In genomic region chr6:135182993-135183531, GRCh38 we compare ENCODE assay signal across 8 cellular contexts. TPM values are rescaled to one million over a fixed set of nuclear protein-coding genes. Genes with fewer than 3 reads are reported as not detected.
DNase-seq lines count a peak whose midpoint lies in the region; ATAC-seq and TF ChIP-seq lines count a peak whose summit lies in the region.

No MANE protein-coding gene starts in this region.

- no peak overlapping the region for H3K14ac ChIP-seq in IMR-90 (replicated peaks; ENCODE audit: low read depth, low read length)

- dilution Hi-C loops in IMR-90 (cut with HindIII; ENCODE audit: low sequenced_read_pairs, unreplicated experiment), result no loop called here

- no peaks in the 10 kb centered on the region for H3K9me3 Mint-ChIP-seq in MCF 10A (ENCODE audit: unreplicated experiment)

- no peaks in the 10 kb centered on the region for H3K9me1 ChIP-seq in IMR-90 (ENCODE audit: insufficient read depth, low read length)

- H3K4me1 ChIP-seq in IMR-90 (ENCODE audit: control insufficient read depth, insufficient read depth, low read length) (peaks cover 4% of the 10 kb centered on the region; the same call in 1 of the 2 replicates), lung (ENCODE audit: control insufficient read depth in 2 of 2, insufficient read depth in 2 of 2, low read length in 2 of 2) (peaks cover 3 to 9% of the 10 kb centered on the region in 2 donors)

- H4K5ac ChIP-seq in IMR-90 (ENCODE audit: low read depth, low read length), result no peak overlapping the region

- H3K27ac Mint-ChIP-seq in MCF 10A (ENCODE audit: low read depth, unreplicated experiment), result no peak overlapping the region

- H2AK5ac ChIP-seq in IMR-90 (ENCODE audit: low read depth, low read length), result no peak overlapping the region

- H2AFZ ChIP-seq in IMR-90 (replicated peaks; ENCODE audit: low read length, poor library complexity), result peak overlapping the region; percentile 94

- H3K4me3 ChIP-seq in IMR-90 (ENCODE audit: insufficient read depth, low read depth, low read length) (no peak overlapping the region), lung (no peak overlapping the region)

- peak overlapping the region; percentile 69 for H3K4me3 Mint-ChIP-seq in MCF 10A (ENCODE audit: unreplicated experiment)

- peaks cover 10% of the 10 kb centered on the region for H3K4me1 Mint-ChIP-seq in MCF 10A (ENCODE audit: insufficient read depth, unreplicated experiment)

- no peaks in the 10 kb centered on the region for H3K27me3 Mint-ChIP-seq in MCF 10A (ENCODE audit: insufficient read depth, unreplicated experiment)

- no peak overlapping the region; the same call in 1 of the 2 replicates for H3K23ac ChIP-seq in IMR-90 (ENCODE audit: low read depth, low read length)

- intact Hi-C loops in IMR-90 (cut with micrococcal nuclease), result loop anchor here (5.0 kb wide), 1 partner anchor 239 kb away; no protein-coding TSS in a partner anchor
- intact Hi-C loops in MCF 10A (cut with micrococcal nuclease), result no loop called here

- DNase-seq in DMS79 treated with DMSO at 0.1 percent for 48 hours (lab: John Stamatoyannopoulos, UW) (peak; percentile 63), IMR-90 (no peak), T-helper 9 cell (peak; percentile 43), MCF 10A (ENCODE audit: unreplicated experiment) (no peak), lung (ENCODE audit: low spot score) (peak; percentile 40), RWPE1 (ENCODE audit: low spot score) (no peak)
- peak; percentile 32 to 59 for DNase-seq in stimulated activated CD8-positive, alpha-beta memory T cell treated with anti-CD3 and anti-CD28 coated beads, Interleukin-4, amount 100 ng/mL, for 4 hours (ENCODE audit: low read depth in 2 of 2, low spot score in 1 of 2)

- BruUV-seq in IMR-90 (replicated peaks; lab: Mats Ljungman, UMichigan), result no TSS peak
- BruUV-seq in MCF 10A (replicated peaks; lab: Mats Ljungman, UMichigan), result no TSS peak

- no peak overlapping the region for H3K56ac ChIP-seq in IMR-90 (ENCODE audit: extremely low read depth, insufficient read depth, low read length)

- H3K36me3 ChIP-seq in IMR-90 (ENCODE audit: control insufficient read depth, insufficient read depth, low read length) (no peaks in the 10 kb centered on the region), lung (ENCODE audit: control insufficient read depth in 2 of 2, insufficient read depth in 2 of 2, low read length in 2 of 2) (no peaks in the 10 kb centered on the region)

- H4K8ac ChIP-seq in IMR-90 (ENCODE audit: low read depth in 2 of 2, low read length in 2 of 2), result no peak overlapping the region

- no peak overlapping the region for H4K91ac ChIP-seq in IMR-90 (ENCODE audit: insufficient read depth, low read depth, low read length)

- no peak overlapping the region for H3K4ac ChIP-seq in IMR-90 (ENCODE audit: low read depth, low read length)

- H3K18ac ChIP-seq in IMR-90 (ENCODE audit: low read depth, low read length), result no peak overlapping the region

- H3K9me3 ChIP-seq in IMR-90 (ENCODE audit: control insufficient read depth, insufficient read depth, low read length) (no peaks in the 10 kb centered on the region), lung (ENCODE audit: control insufficient read depth in 2 of 2, insufficient read depth in 1 of 2, low read length in 1 of 2) (no peaks in the 10 kb centered on the region)

- H2BK120ac ChIP-seq in IMR-90 (ENCODE audit: low read depth, low read length), result no peak overlapping the region

- no peak overlapping the region for H3K27ac ChIP-seq in IMR-90 (ENCODE audit: insufficient read depth, low read length)
- no peak overlapping the region for H3K27ac ChIP-seq in lung (ENCODE audit: low read depth in 1 of 2, low read length in 1 of 2)
- H3K27ac ChIP-seq in RWPE1, result no peak overlapping the region

- no peak overlapping the region for H2BK20ac ChIP-seq in IMR-90 (ENCODE audit: low read depth, low read length)

- TF ChIP-seq POLR2A in IMR-90 (IDR thresholded peaks at IDR 0.05; ENCODE audit: low read depth, low read length), result no peak

- ATAC-seq in GM21526 (IDR thresholded peaks at IDR 0.05; ENCODE audit: low FRiP score, unreplicated experiment) (peak; percentile 46), IMR-90 (ENCODE audit: low read depth) (no peak), lung (ENCODE audit: insufficient read depth, low FRiP score) (peak; percentile 59)

- TF ChIP-seq CTCF in IMR-90 (conservative IDR thresholded peaks at IDR 0.05; ENCODE audit: low read depth, low read length) (no peak), MCF 10A (IDR thresholded peaks at IDR 0.05; ENCODE audit: unreplicated experiment) (no peak), lung (IDR thresholded peaks at IDR 0.05; ENCODE audit: control extremely low read depth, extremely low read depth) (no peak), RWPE1 (conservative IDR thresholded peaks at IDR 0.05; ENCODE audit: low read depth) (no peak)

- POLR2A ChIA-PET in IMR-90 (lab: Charles Lee; ENCODE audit: unreplicated experiment) (no interaction called here), MCF 10A (lab: Yijun Ruan, JAX) (interaction anchor here (0.7 kb wide), 1 partner anchor 15 kb away, joined by 3 read pairs; no protein-coding TSS in a partner anchor), RWPE1 (lab: Yijun Ruan, JAX; ENCODE audit: low non-redundant PET) (no interaction called here)

- no peak for TF ChIP-seq RAD21 in IMR-90 (IDR thresholded peaks at IDR 0.05; ENCODE audit: low read length)

- H3K4me2 ChIP-seq in IMR-90 (ENCODE audit: low read depth, low read length), result peak overlapping the region; percentile 94

- peaks cover 6% of the 10 kb centered on the region for H3K36me3 Mint-ChIP-seq in MCF 10A (ENCODE audit: insufficient read depth, unreplicated experiment)

- no peak overlapping the region for H2BK5ac ChIP-seq in IMR-90 (ENCODE audit: low read depth, low read length, poor library complexity, severe bottlenecking)

- H4K20me1 ChIP-seq in IMR-90 (ENCODE audit: insufficient read depth, low read length), result no peaks in the 10 kb centered on the region

- H3K27me3 ChIP-seq in IMR-90 (ENCODE audit: control insufficient read depth, insufficient read depth, low read length) (peaks cover 32% of the 10 kb centered on the region), lung (ENCODE audit: control insufficient read depth, insufficient read depth) (no peaks in the 10 kb centered on the region)

- CTCF ChIA-PET in IMR-90 (lab: Yijun Ruan, JAX), result interaction anchor here (0.5 to 0.9 kb wide), 2 partner anchors 26 to 217 kb away, joined by 3 read pairs; no protein-coding TSS in a partner anchor
- CTCF ChIA-PET in MCF 10A (lab: Yijun Ruan, JAX), result interaction anchor here (0.5 to 0.7 kb wide), 2 partner anchors 143 to 1037 kb away, joined by 3 to 4 read pairs; no protein-coding TSS in a partner anchor
- CTCF ChIA-PET in RWPE1 (lab: Yijun Ruan, JAX), result interaction anchor here (0.8 kb wide), 1 partner anchor 11 kb away, joined by 4 read pairs; no protein-coding TSS in a partner anchor

- 2% methylated on average over 10 of the region's 33 CpGs; no CpG with 5 or more reads in 1 of the 2 experiments for WGBS in IMR-90 (ENCODE audit: extremely low coverage in 2 of 2, insufficient read length in 1 of 2), 2 experiments
- 0 to 2% methylated on average over 25 to 33 of the region's 33 CpGs for WGBS in lung, 2 donors

- no peak overlapping the region for H3K9ac ChIP-seq in IMR-90 (ENCODE audit: low read depth, low read length)

- no peaks in the 10 kb centered on the region for H3K79me1 ChIP-seq in IMR-90 (ENCODE audit: low read depth in 1 of 2, low read length in 2 of 2)

- in situ Hi-C loops in IMR-90 (cut with MboI; ENCODE audit: low sequenced_read_pairs), result no loop called here

- H2BK15ac ChIP-seq in IMR-90 (ENCODE audit: low read depth, low read length), result no peak overlapping the region

- H2AK9ac ChIP-seq in IMR-90 (replicated peaks; ENCODE audit: low read depth, low read length, poor library complexity), result no peak overlapping the region

TF ChIP-seq in IMR-90, 13 proteins besides CTCF, POLR2A, EP300 and RAD21:
- TF ChIP-seq RFX5 (IDR thresholded peaks at IDR 0.05; ENCODE audit: low read depth, low read length), result no peak
- no peak for TF ChIP-seq RCOR1 (IDR thresholded peaks at IDR 0.05; ENCODE audit: insufficient replicate concordance, low read length)
- no peak for TF ChIP-seq FOS (IDR thresholded peaks at IDR 0.05; ENCODE audit: low read depth, low read length)
- no peak for TF ChIP-seq CHD1 (IDR thresholded peaks at IDR 0.05; ENCODE audit: low read depth, low read length)
- no peak for TF ChIP-seq MAZ (IDR thresholded peaks at IDR 0.05; ENCODE audit: borderline replicate concordance, low read depth, low read length)
- TF ChIP-seq BHLHE40 (IDR thresholded peaks at IDR 0.05; ENCODE audit: low read depth, low read length), result no peak
- TF ChIP-seq MAFK (IDR thresholded peaks at IDR 0.05; ENCODE audit: low read depth, low read length), result no peak
- no peak for TF ChIP-seq ELK1 (IDR thresholded peaks at IDR 0.05; ENCODE audit: borderline replicate concordance, low read depth, low read length)
- no peak for TF ChIP-seq USF2 (IDR thresholded peaks at IDR 0.05; ENCODE audit: low read depth, low read length)
- TF ChIP-seq NFE2L2 (IDR thresholded peaks at IDR 0.05; ENCODE audit: low read depth, low read length), result no peak
- TF ChIP-seq MXI1 (IDR thresholded peaks at IDR 0.05; ENCODE audit: borderline replicate concordance, low read depth, low read length), result no peak
- TF ChIP-seq SMC3 (IDR thresholded peaks at IDR 0.05; ENCODE audit: low read depth, low read length), result no peak
- TF ChIP-seq CEBPB (IDR thresholded peaks at IDR 0.05; ENCODE audit: low read depth, low read length), result no peak

RNA-seq across cellular contexts. Expression of gene MYB, which starts 2.0 kb away (rescaled TPM):
- total RNA-seq in IMR-90 (2012; rRNA removed) (0.83 and 0.90 TPM in 2 replicates), MCF 10A (2022) (not detected in 2 replicates), lung (10 to 100 TPM in 1 of 2 donors, 1 to 10 TPM in 1; 7.6 to 11.3 TPM)
- polyA plus RNA-seq in IMR-90 (2012; rRNA removed) (0.22 and 0.44 TPM in 2 replicates), lung (1 to 10 TPM; 1.3 to 1.7 TPM)
- polyA plus RNA-seq in IMR-90 (2012; cell fraction: cytosol; rRNA removed), result 0.07 and 0.23 TPM in 2 replicates
- 0.11 and 0.55 TPM in 2 replicates for polyA plus RNA-seq in IMR-90 (2012; cell fraction: nucleus; rRNA removed; ENCODE audit: low replicate concordance)

Comparison
In these comparisons a context has a peak if more than half of its experiments do, and no peak if none do; other contexts are left out.
1. DNase-seq: peak in DMS79 treated with DMSO at 0.1 percent for 48 hours (single experiment), T-helper 9 cell (single experiment), lung (single experiment) and stimulated activated CD8-positive, alpha-beta memory T cell treated with anti-CD3 and anti-CD28 coated beads, Interleukin-4, amount 100 ng/mL, for 4 hours (2 of 2); none in IMR-90 (single experiment), MCF 10A (single experiment) and RWPE1 (single experiment).